ENCODE assay signal across 26 cellular contexts in genomic region chr10:17146888-17147287, GRCh38.
"Had no signal": no experiment of that assay in that cellular context is flagged by ENCODE, and none has a peak within 500 bp of the region (broad histone marks: within the 10 kb centered on the region; RNA-seq: fewer than 3 reads in every experiment).

No MANE protein-coding gene starts in this region.

- DNase-seq: activated CD4-positive, alpha-beta T cell treated with anti-CD3 and anti-CD28 coated beads for 4 hours; activated CD4-positive, alpha-beta T cell treated with anti-CD3 and anti-CD28 coated beads, Interleukin-2, amount 50 U/mL, for 48 hours; activated CD8-positive, alpha-beta memory T cell treated with anti-CD3 and anti-CD28 coated beads, Interleukin-2, amount 10 ng/mL, durations not matched to agents 7 days and 5 days; activated gamma-delta T cell; activated naive CD4-positive, alpha-beta T cell treated with anti-CD3 and anti-CD28 coated beads for 36 hours; activated T-cell treated with anti-CD3 and anti-CD28 coated beads, Interleukin-2, amount 50 U/mL, for 24 hours; amygdala; NCI-H1092; NCI-H1417; NCI-H1930; NCI-H2107; NCI-H510A treated with DMSO at 0.1 percent for 48 hours; NCI-H69; NK-92 treated with Interleukin-12 subunit alpha and Interleukin-12 subunit beta, amount 100 ng/mL, for 24 hours; OCI-M1; Right ventricle myocardium superior; SJCRH30; SK-N-SH; T-helper 1 cell; WERI-Rb-1 had no signal

- H3K27me3 Mint-ChIP-seq: activated CD8-positive, alpha-beta memory T cell treated with anti-CD3 and anti-CD28 coated beads, Interleukin-2, amount 10 ng/mL, durations not matched to agents 7 days and 5 days; activated naive CD8-positive, alpha-beta T cell; activated T-cell treated with anti-CD3 and anti-CD28 coated beads, Interleukin-2, amount 50 U/mL, for 24 hours; activated T-helper 17 cell treated with anti-CD3 and anti-CD28 coated beads, Interleukin-2, amount 50 U/mL, for 72 hours; brain; central memory CD8-positive, alpha-beta T cell had no signal

- H3K4me3 Mint-ChIP-seq: activated CD8-positive, alpha-beta memory T cell treated with anti-CD3 and anti-CD28 coated beads, Interleukin-2, amount 10 ng/mL, durations not matched to agents 7 days and 5 days; activated naive CD4-positive, alpha-beta T cell treated with anti-CD3 and anti-CD28 coated beads for 36 hours; activated naive CD8-positive, alpha-beta T cell; activated T-cell treated with anti-CD3 and anti-CD28 coated beads, Interleukin-2, amount 50 U/mL, for 24 hours; activated T-helper 17 cell treated with anti-CD3 and anti-CD28 coated beads, Interleukin-2, amount 50 U/mL, for 72 hours; brain; central memory CD8-positive, alpha-beta T cell had no signal

- H3K27ac ChIP-seq: RWPE1, SJCRH30, WERI-Rb-1 had no signal

- ATAC-seq: activated CD8-positive, alpha-beta memory T cell treated with anti-CD3 and anti-CD28 coated beads, Interleukin-2, amount 10 ng/mL, durations not matched to agents 7 days and 5 days; activated T-helper 17 cell treated with anti-CD3 and anti-CD28 coated beads, Interleukin-2, amount 50 U/mL, for 72 hours; Panc1 had no signal

- H3K27ac Mint-ChIP-seq: activated CD8-positive, alpha-beta memory T cell treated with anti-CD3 and anti-CD28 coated beads, Interleukin-2, amount 10 ng/mL, durations not matched to agents 7 days and 5 days; activated naive CD4-positive, alpha-beta T cell treated with anti-CD3 and anti-CD28 coated beads for 36 hours; activated naive CD8-positive, alpha-beta T cell; activated T-cell treated with anti-CD3 and anti-CD28 coated beads, Interleukin-2, amount 50 U/mL, for 24 hours; activated T-helper 17 cell treated with anti-CD3 and anti-CD28 coated beads, Interleukin-2, amount 50 U/mL, for 72 hours; brain had no signal

- H3K9me3 Mint-ChIP-seq: activated naive CD4-positive, alpha-beta T cell treated with anti-CD3 and anti-CD28 coated beads for 36 hours; activated T-cell treated with anti-CD3 and anti-CD28 coated beads, Interleukin-2, amount 50 U/mL, for 24 hours; activated T-helper 17 cell treated with anti-CD3 and anti-CD28 coated beads, Interleukin-2, amount 50 U/mL, for 72 hours; central memory CD8-positive, alpha-beta T cell had no signal
